Comparison of ENCODE assay signal across 14 cellular contexts in genomic region chr2:38997784-38998183, GRCh38.
DNase-seq lines count a peak whose midpoint lies in the region; ATAC-seq and TF ChIP-seq lines count a peak whose summit lies in the region.
"Had no signal": no experiment of that assay in that cellular context is flagged by ENCODE, and none has a peak within 500 bp of the region (broad histone marks: within the 10 kb centered on the region; RNA-seq: fewer than 3 reads in every experiment).

No MANE protein-coding gene starts in this region.

- TF ChIP-seq CTCF in fibroblast of the aortic adventitia (IDR thresholded peaks at IDR 0.05; ENCODE audit: insufficient read depth, low read length) (no peak), gastrocnemius medialis (IDR thresholded peaks at IDR 0.05 in 4 of 5, conservative IDR thresholded peaks at IDR 0.05 in 1 of 5) (no peak)

- H3K27me3 ChIP-seq in SJSA1 (replicated peaks) (no peaks in the 10 kb centered on the region), gastrocnemius medialis (no peaks in the 10 kb centered on the region)

- intact Hi-C loops in gastrocnemius medialis (cut with DNase I; ENCODE audit: low total_unique reads): no loop called here

- no peak overlapping the region for H3K4me3 Mint-ChIP-seq in natural killer cell treated with Interleukin-12 subunit alpha and Interleukin-12 subunit beta and Interleukin-15 and Interleukin-18, amount 100 ng/mL, for 72 hours
- H3K4me3 Mint-ChIP-seq: activated B cell treated with CpG ODN at 0.5 μM for 24 hours; activated naive CD8-positive, alpha-beta T cell treated with anti-CD3 and anti-CD28 coated beads, Interleukin-2, amount 10 ng/mL, durations not matched to agents 7 days and 5 days had no signal

- H3K9me3 Mint-ChIP-seq in natural killer cell treated with Interleukin-12 subunit alpha and Interleukin-12 subunit beta and Interleukin-15 and Interleukin-18, amount 100 ng/mL, for 72 hours: no peaks in the 10 kb centered on the region
- H3K9me3 Mint-ChIP-seq: activated B cell treated with CpG ODN at 0.5 μM for 24 hours; activated naive CD8-positive, alpha-beta T cell treated with anti-CD3 and anti-CD28 coated beads, Interleukin-2, amount 10 ng/mL, durations not matched to agents 7 days and 5 days had no signal

- H3K4me1 Mint-ChIP-seq in natural killer cell treated with Interleukin-12 subunit alpha and Interleukin-12 subunit beta and Interleukin-15 and Interleukin-18, amount 100 ng/mL, for 72 hours (ENCODE audit: low read depth in 2 of 2): peaks cover 4 to 6% of the 10 kb centered on the region in 2 donors
- H3K4me1 Mint-ChIP-seq: activated B cell treated with CpG ODN at 0.5 μM for 24 hours had no signal

- H3K4me3 ChIP-seq in SJSA1 (no peak overlapping the region), fibroblast of the aortic adventitia (ENCODE audit: low read depth, low read length) (no peak overlapping the region), gastrocnemius medialis (no peak overlapping the region)

- no peak for TF ChIP-seq POLR2A in gastrocnemius medialis (IDR thresholded peaks at IDR 0.05)

- in situ Hi-C loops in gastrocnemius medialis (cut with MboI; ENCODE audit: low sequenced_read_pairs in 4 of 4): no loop called here

- DNase-seq in HCEC 1CT (peak; percentile 98), SJSA1 (ENCODE audit: low read depth in 1 of 2, low spot score in 2 of 2) (peak; percentile 59 to 68), fibroblast of the aortic adventitia (ENCODE audit: low read depth) (peak; percentile 94), gastrocnemius medialis (no peak), NCI-H1105 (lab: John Stamatoyannopoulos, UW) (no peak), GF-D8 (lab: John Stamatoyannopoulos, UW) (no peak)
- no peak for DNase-seq in natural killer cell treated with Interleukin-12 subunit alpha and Interleukin-12 subunit beta and Interleukin-15 and Interleukin-18, amount 100 ng/mL, for 72 hours (ENCODE audit: low spot score)
- DNase-seq: activated B cell treated with CpG ODN at 0.5 μM for 24 hours; activated naive CD8-positive, alpha-beta T cell treated with anti-CD3 and anti-CD28 coated beads, Interleukin-2, amount 10 ng/mL, durations not matched to agents 7 days and 5 days; hypothalamus; NCI-H748 treated with DMSO at 0.1 percent for 48 hours had no signal

- no peaks in the 10 kb centered on the region for H3K9me3 ChIP-seq in SJSA1 (replicated peaks)
- H3K9me3 ChIP-seq in gastrocnemius medialis: no peaks in the 10 kb centered on the region

- H3K27ac ChIP-seq in SJSA1 (peak overlapping the region; percentile 16), gastrocnemius medialis (no peak overlapping the region)
- H3K27ac ChIP-seq: HL-60, parathyroid adenoma had no signal

- H3K36me3 ChIP-seq in SJSA1 (peaks cover 25% of the 10 kb centered on the region), gastrocnemius medialis (peaks cover 0 to 86% of the 10 kb centered on the region in 2 donors)

- H3K36me3 Mint-ChIP-seq in natural killer cell treated with Interleukin-12 subunit alpha and Interleukin-12 subunit beta and Interleukin-15 and Interleukin-18, amount 100 ng/mL, for 72 hours: peaks cover 17% of the 10 kb centered on the region

- peaks cover 13% of the 10 kb centered on the region for H3K4me1 ChIP-seq in SJSA1 (replicated peaks)
- no peaks in the 10 kb centered on the region for H3K4me1 ChIP-seq in gastrocnemius medialis
- H3K4me1 ChIP-seq: parathyroid adenoma had no signal

- ATAC-seq in gastrocnemius medialis (peak; percentile 14 to 42), GM18867 (IDR thresholded peaks at IDR 0.05; ENCODE audit: unreplicated experiment) (no peak)
- ATAC-seq in natural killer cell treated with Interleukin-12 subunit alpha and Interleukin-12 subunit beta and Interleukin-15 and Interleukin-18, amount 100 ng/mL, for 72 hours: no peak

- H3K27ac Mint-ChIP-seq in natural killer cell treated with Interleukin-12 subunit alpha and Interleukin-12 subunit beta and Interleukin-15 and Interleukin-18, amount 100 ng/mL, for 72 hours: no peak overlapping the region
- H3K27ac Mint-ChIP-seq: activated B cell treated with CpG ODN at 0.5 μM for 24 hours had no signal

- H3K27me3 Mint-ChIP-seq in natural killer cell treated with Interleukin-12 subunit alpha and Interleukin-12 subunit beta and Interleukin-15 and Interleukin-18, amount 100 ng/mL, for 72 hours: no peaks in the 10 kb centered on the region
- H3K27me3 Mint-ChIP-seq: activated B cell treated with CpG ODN at 0.5 μM for 24 hours; activated naive CD8-positive, alpha-beta T cell treated with anti-CD3 and anti-CD28 coated beads, Interleukin-2, amount 10 ng/mL, durations not matched to agents 7 days and 5 days had no signal

Comparison
In these comparisons a context has a peak if more than half of its experiments do, and no peak if none do; other contexts are left out.
1. DNase-seq: peak in HCEC 1CT (single experiment), SJSA1 (2 of 2) and fibroblast of the aortic adventitia (single experiment); none in gastrocnemius medialis (0 of 2), NCI-H1105 (single experiment), natural killer cell treated with Interleukin-12 subunit alpha and Interleukin-12 subunit beta and Interleukin-15 and Interleukin-18, amount 100 ng/mL, for 72 hours (single experiment) and GF-D8 (single experiment).
2. ATAC-seq: peak in gastrocnemius medialis (2 of 2); none in natural killer cell treated with Interleukin-12 subunit alpha and Interleukin-12 subunit beta and Interleukin-15 and Interleukin-18, amount 100 ng/mL, for 72 hours (0 of 2) and GM18867 (single experiment).